8 cellular contexts compared by ENCODE assay signal in the genomic region with DNA sequence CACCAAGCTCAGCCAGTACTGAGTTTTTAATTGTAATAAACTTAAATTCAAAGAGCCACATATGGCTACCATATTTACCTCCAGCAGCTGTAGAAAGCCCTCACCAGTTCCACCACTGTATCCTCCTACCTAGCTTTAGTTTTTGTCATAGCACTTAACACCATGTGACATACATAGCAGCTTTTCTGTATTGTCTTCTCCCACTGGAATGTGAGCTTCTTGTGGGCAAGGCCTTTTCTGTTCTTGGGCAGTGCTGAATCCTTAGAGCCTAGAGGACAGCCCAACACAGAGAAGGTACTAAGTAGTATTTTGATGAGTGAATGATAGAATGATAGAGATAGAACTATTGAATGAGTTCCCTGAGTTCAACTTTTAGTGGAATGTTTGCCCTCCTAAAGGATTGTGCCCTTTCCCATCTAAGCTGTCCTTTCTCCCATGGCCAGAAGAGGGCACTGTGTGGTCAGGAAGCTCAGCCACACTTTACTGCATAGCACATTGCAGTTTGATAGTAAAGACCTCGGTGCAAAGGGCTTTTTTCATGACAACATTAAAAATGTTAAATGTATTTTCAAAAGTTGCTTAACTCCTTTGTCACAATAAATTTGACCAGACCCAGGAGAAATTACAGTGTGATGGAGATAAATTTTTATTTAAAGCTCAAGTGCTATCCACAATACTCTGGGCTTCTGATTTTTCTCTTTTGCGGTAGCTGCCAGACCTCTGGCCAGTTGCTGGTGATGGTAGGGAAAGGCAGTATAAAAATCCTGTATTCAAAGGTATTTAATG.
DNase-seq lines count a peak whose midpoint lies in the region; ATAC-seq and TF ChIP-seq lines count a peak whose summit lies in the region.

No MANE protein-coding gene starts in this region.

- TF ChIP-seq CTCF in GM13976 (IDR thresholded peaks at IDR 0.05; ENCODE audit: borderline replicate concordance, control extremely low read depth, extremely low read depth, insufficient read depth, missing control alignments) (peak; percentile 82), VCaP (conservative IDR thresholded peaks at IDR 0.05) (peak; percentile 93), cardiac fibroblast (IDR thresholded peaks at IDR 0.05; ENCODE audit: low read depth, low read length) (peak; percentile 92), kidney epithelial cell (IDR thresholded peaks at IDR 0.05; ENCODE audit: insufficient read depth, low read length, poor library complexity, severe bottlenecking) (peak; percentile 94)

- H3K36me3 ChIP-seq in kidney epithelial cell (ENCODE audit: control insufficient read depth, insufficient read depth, low read length) = peaks cover 1% of the 10 kb centered on the region

- peak; percentile 64 for DNase-seq in GM13976 (ENCODE audit: low spot score)
- DNase-seq in NCI-H2107 treated with DMSO at 0.1 percent for 48 hours (lab: John Stamatoyannopoulos, UW; ENCODE audit: unreplicated experiment) = peak; percentile 72
- DNase-seq in cardiac fibroblast (ENCODE audit: low read depth in 2 of 2) = peak; percentile 72 to 73
- DNase-seq in kidney epithelial cell (ENCODE audit: low read depth) = no peak
- DNase-seq in stimulated activated CD4-positive, alpha-beta T cell treated with anti-CD3 and anti-CD28 coated beads, Interleukin-4, amount 100 ng/mL, for 1 hour = peak; percentile 38
- DNase-seq in 8988T = no peak

- H3K27me3 ChIP-seq in kidney epithelial cell (ENCODE audit: control insufficient read depth, insufficient read depth, low read length) = no peaks in the 10 kb centered on the region

- in situ Hi-C loops in GM13976 (cut with MboI; ENCODE audit: low sequenced_read_pairs, unreplicated experiment) = loop anchor here (25.0 kb wide), 1 partner anchor 670 kb away; no protein-coding TSS in a partner anchor

- no peak overlapping the region for H3K4me3 ChIP-seq in cardiac fibroblast (replicated peaks in 1 of 2; ENCODE audit: low read depth in 2 of 2, low read length in 2 of 2)
- H3K4me3 ChIP-seq in kidney epithelial cell (ENCODE audit: low read depth, low read length) = no peak overlapping the region

- peak overlapping the region; percentile 53 for H3K27ac ChIP-seq in VCaP

- ATAC-seq in HG02870 (IDR thresholded peaks at IDR 0.05; ENCODE audit: unreplicated experiment) = peak; percentile 78

Comparison
In these comparisons a context has a peak if more than half of its experiments do, and no peak if none do; other contexts are left out.
1. DNase-seq: peak in GM13976 (single experiment), NCI-H2107 treated with DMSO at 0.1 percent for 48 hours (single experiment), cardiac fibroblast (2 of 2) and stimulated activated CD4-positive, alpha-beta T cell treated with anti-CD3 and anti-CD28 coated beads, Interleukin-4, amount 100 ng/mL, for 1 hour (single experiment); none in kidney epithelial cell (single experiment) and 8988T (single experiment).
2. Peak in every context shown above with its lines, with median percentiles within 50 percentile points of each other: CTCF ChIP-seq.